In genomic region chr19:55600336-55601028, GRCh38 we compare ENCODE assay signal across 8 cellular contexts. TPM values are rescaled to one million over a fixed set of nuclear protein-coding genes. Genes with fewer than 3 reads are reported as not detected.
DNase-seq lines count a peak whose midpoint lies in the region; ATAC-seq, FAIRE-seq and TF ChIP-seq lines count a peak whose summit lies in the region.

No MANE protein-coding gene starts in this region.

- H3K9me3 ChIP-seq in iPS DF 6.9 (ENCODE audit: control insufficient read depth, insufficient read depth, low read length) (no peaks in the 10 kb centered on the region), skeletal muscle tissue (ENCODE audit: control insufficient read depth in 3 of 3, low read length in 3 of 3) (no peaks in the 10 kb centered on the region)

- H3K4me1 ChIP-seq in ACC112 (ENCODE audit: control insufficient read depth, insufficient read depth, low read length, unreplicated experiment) (no peaks in the 10 kb centered on the region), iPS DF 6.9 (ENCODE audit: control insufficient read depth, insufficient read depth, low read length) (peaks cover 1% of the 10 kb centered on the region), skeletal muscle tissue (ENCODE audit: control insufficient read depth in 3 of 3, insufficient read depth in 3 of 3, low read length in 3 of 3) (peaks cover 17 to 24% (median 19%) of the 10 kb centered on the region in 3 donors)

- peaks cover 3% of the 10 kb centered on the region for H3K79me2 ChIP-seq in ACC112 (ENCODE audit: control insufficient read depth, insufficient read depth, low read length, unreplicated experiment)

- POLR2A ChIA-PET in activated naive CD8-positive, alpha-beta T cell treated with anti-CD3 and anti-CD28 coated beads, Interleukin-2, amount 10 ng/mL, durations not matched to agents 7 days and 5 days (lab: Charles Lee), result interaction anchor here (0.6 to 3.4 kb wide), 8 partner anchors 17 to 346 kb away, joined by 3 to 49 read pairs (median 6); partner anchors contain the start of genes U2AF2, ZNF628 and ZNF784

- H3K4me3 Mint-ChIP-seq in activated naive CD8-positive, alpha-beta T cell treated with anti-CD3 and anti-CD28 coated beads, Interleukin-2, amount 10 ng/mL, durations not matched to agents 7 days and 5 days, result peak overlapping the region; percentile 86

- peaks cover 23% of the 10 kb centered on the region for H3K36me3 Mint-ChIP-seq in activated naive CD8-positive, alpha-beta T cell treated with anti-CD3 and anti-CD28 coated beads, Interleukin-2, amount 10 ng/mL, durations not matched to agents 7 days and 5 days

- H3K36me3 ChIP-seq in ACC112 (ENCODE audit: insufficient read depth, low read length) (peaks cover 6% of the 10 kb centered on the region; the same call in 1 of the 2 replicates), iPS DF 6.9 (ENCODE audit: control insufficient read depth, insufficient read depth, low read length) (no peaks in the 10 kb centered on the region), skeletal muscle tissue (ENCODE audit: control insufficient read depth in 3 of 3, insufficient read depth in 3 of 3, low read length in 3 of 3) (peaks cover 5 to 12% (median 10%) of the 10 kb centered on the region in 3 donors)

- H3K27ac Mint-ChIP-seq in activated naive CD8-positive, alpha-beta T cell treated with anti-CD3 and anti-CD28 coated beads, Interleukin-2, amount 10 ng/mL, durations not matched to agents 7 days and 5 days, result peak overlapping the region; percentile 87

- no peaks in the 10 kb centered on the region for H3K9me3 Mint-ChIP-seq in activated naive CD8-positive, alpha-beta T cell treated with anti-CD3 and anti-CD28 coated beads, Interleukin-2, amount 10 ng/mL, durations not matched to agents 7 days and 5 days

- H3K4me1 Mint-ChIP-seq in activated naive CD8-positive, alpha-beta T cell treated with anti-CD3 and anti-CD28 coated beads, Interleukin-2, amount 10 ng/mL, durations not matched to agents 7 days and 5 days, result peaks cover 27% of the 10 kb centered on the region

- H2AFZ ChIP-seq in ACC112 (ENCODE audit: low read length, unreplicated experiment), result peak overlapping the region; percentile 14

- H3K4me3 ChIP-seq in ACC112 (ENCODE audit: low read depth, low read length), result peak overlapping the region; percentile 75
- peak overlapping the region; percentile 68; the same call in 1 of the 2 replicates for H3K4me3 ChIP-seq in iPS DF 6.9 (ENCODE audit: low read length)
- peak overlapping the region; percentile 72 to 79 (median 77) for H3K4me3 ChIP-seq in skeletal muscle tissue (ENCODE audit: low read length in 3 of 3)

- H3K27me3 Mint-ChIP-seq in activated naive CD8-positive, alpha-beta T cell treated with anti-CD3 and anti-CD28 coated beads, Interleukin-2, amount 10 ng/mL, durations not matched to agents 7 days and 5 days, result no peaks in the 10 kb centered on the region

- no peaks in the 10 kb centered on the region for H3K27me3 ChIP-seq in ACC112 (ENCODE audit: insufficient read depth, low read length)
- no peaks in the 10 kb centered on the region for H3K27me3 ChIP-seq in iPS DF 6.9 (ENCODE audit: control insufficient read depth, insufficient read depth, low read length)
- no peaks in the 10 kb centered on the region for H3K27me3 ChIP-seq in skeletal muscle tissue (ENCODE audit: control insufficient read depth in 3 of 3, insufficient read depth in 3 of 3, low read length in 3 of 3)

- peak overlapping the region; percentile 75 to 87 (median 77) for H3K9ac ChIP-seq in skeletal muscle tissue (ENCODE audit: low read depth in 1 of 3, low read length in 3 of 3)

- FAIRE-seq in GM12892 (lab: Jason Lieb, UNC), result no peak

- peak overlapping the region; percentile 95; the same call in 1 of the 2 replicates for H3K27ac ChIP-seq in ACC112 (ENCODE audit: low read depth, low read length)
- H3K27ac ChIP-seq in iPS DF 6.9 (ENCODE audit: low read length), result no peak overlapping the region
- H3K27ac ChIP-seq in skeletal muscle tissue (ENCODE audit: low read depth, low read length), result peak overlapping the region; percentile 98

- no CpG with 5 or more reads among the region's 67 CpGs for WGBS in iPS DF 6.9 (ENCODE audit: insufficient coverage, insufficient read length)

- peak; percentile 74 for DNase-seq in GM12892 (ENCODE audit: insufficient read length)
- DNase-seq in NCI-H345 treated with DMSO at 0.1 percent for 48 hours (lab: John Stamatoyannopoulos, UW; ENCODE audit: unreplicated experiment), result peak; percentile 61
- DNase-seq in activated naive CD8-positive, alpha-beta T cell treated with anti-CD3 and anti-CD28 coated beads, Interleukin-2, amount 10 ng/mL, durations not matched to agents 7 days and 5 days, result peak; percentile 81
- DNase-seq in iPS DF 6.9 (ENCODE audit: low read depth, low spot score), result no peak

- TF ChIP-seq POLR2A in GM12892 (IDR thresholded peaks at IDR 0.05; ENCODE audit: low read depth, low read length), result no peak

- ATAC-seq in HG03066 (IDR thresholded peaks at IDR 0.05; ENCODE audit: low read depth, unreplicated experiment) (peak; percentile 4), GM19324 (IDR thresholded peaks at IDR 0.05; ENCODE audit: low FRiP score, unreplicated experiment) (no peak)
- ATAC-seq in activated naive CD8-positive, alpha-beta T cell treated with anti-CD3 and anti-CD28 coated beads, Interleukin-2, amount 10 ng/mL, durations not matched to agents 7 days and 5 days (ENCODE audit: low read depth), result peak; percentile 2

RNA-seq across cellular contexts. Expression of gene ZNF524, which starts 0.4 kb away (rescaled TPM):
- polyA plus RNA-seq in GM12892 (2012; ENCODE audit: missing spikeins), result 1.8 TPM
- total RNA-seq in activated naive CD8-positive, alpha-beta T cell treated with anti-CD3 and anti-CD28 coated beads, Interleukin-2, amount 10 ng/mL, durations not matched to agents 7 days and 5 days, result 10 to 100 TPM; 25.2 to 26.6 TPM
- total RNA-seq in skeletal muscle tissue, result 4.7 TPM

RNA-seq across cellular contexts. Expression of gene FIZ1, which starts 1.2 kb away (rescaled TPM):
- 2.5 TPM for polyA plus RNA-seq in GM12892 (2012; ENCODE audit: missing spikeins)
- total RNA-seq in activated naive CD8-positive, alpha-beta T cell treated with anti-CD3 and anti-CD28 coated beads, Interleukin-2, amount 10 ng/mL, durations not matched to agents 7 days and 5 days, result 10 to 100 TPM; 16.0 to 18.4 TPM
- total RNA-seq in skeletal muscle tissue, result under 0.01 TPM

RNA-seq across cellular contexts. Expression of gene ZNF865, which starts 5.0 kb away (rescaled TPM):
- 1.7 TPM for polyA plus RNA-seq in GM12892 (2012; ENCODE audit: missing spikeins)
- total RNA-seq in activated naive CD8-positive, alpha-beta T cell treated with anti-CD3 and anti-CD28 coated beads, Interleukin-2, amount 10 ng/mL, durations not matched to agents 7 days and 5 days, result 10 to 100 TPM; 18.3 to 18.6 TPM
- 1.0 TPM for total RNA-seq in skeletal muscle tissue

RNA-seq across cellular contexts. Expression of gene ZNF579, which starts 19.8 kb away (rescaled TPM):
- 1.5 TPM for polyA plus RNA-seq in GM12892 (2012; ENCODE audit: missing spikeins)
- 10 to 100 TPM; 10.1 to 10.4 TPM for total RNA-seq in activated naive CD8-positive, alpha-beta T cell treated with anti-CD3 and anti-CD28 coated beads, Interleukin-2, amount 10 ng/mL, durations not matched to agents 7 days and 5 days
- 1.6 TPM for total RNA-seq in skeletal muscle tissue

RNA-seq across cellular contexts. Expression of gene ZNF784, which starts 23.9 kb away (rescaled TPM):
- polyA plus RNA-seq in GM12892 (2012; ENCODE audit: missing spikeins), result 2.5 TPM
- total RNA-seq in activated naive CD8-positive, alpha-beta T cell treated with anti-CD3 and anti-CD28 coated beads, Interleukin-2, amount 10 ng/mL, durations not matched to agents 7 days and 5 days, result 1 to 10 TPM; 6.3 to 7.6 TPM
- total RNA-seq in skeletal muscle tissue, result 8.9 TPM

Comparison
In these comparisons a context has a peak if more than half of its experiments do, and no peak if none do; other contexts are left out.
1. RNA of gene FIZ1, which starts 1.2 kb away (total RNA-seq): 16.0 to 18.4 TPM in activated naive CD8-positive, alpha-beta T cell treated with anti-CD3 and anti-CD28 coated beads, Interleukin-2, amount 10 ng/mL, durations not matched to agents 7 days and 5 days; under 0.01 TPM in skeletal muscle tissue (single experiment); every median in the first group is over 10 times any median in the second.
2. Peak in every context shown above with its lines, with median percentiles within 50 percentile points of each other: H3K4me3 ChIP-seq.